In the genomic region with DNA sequence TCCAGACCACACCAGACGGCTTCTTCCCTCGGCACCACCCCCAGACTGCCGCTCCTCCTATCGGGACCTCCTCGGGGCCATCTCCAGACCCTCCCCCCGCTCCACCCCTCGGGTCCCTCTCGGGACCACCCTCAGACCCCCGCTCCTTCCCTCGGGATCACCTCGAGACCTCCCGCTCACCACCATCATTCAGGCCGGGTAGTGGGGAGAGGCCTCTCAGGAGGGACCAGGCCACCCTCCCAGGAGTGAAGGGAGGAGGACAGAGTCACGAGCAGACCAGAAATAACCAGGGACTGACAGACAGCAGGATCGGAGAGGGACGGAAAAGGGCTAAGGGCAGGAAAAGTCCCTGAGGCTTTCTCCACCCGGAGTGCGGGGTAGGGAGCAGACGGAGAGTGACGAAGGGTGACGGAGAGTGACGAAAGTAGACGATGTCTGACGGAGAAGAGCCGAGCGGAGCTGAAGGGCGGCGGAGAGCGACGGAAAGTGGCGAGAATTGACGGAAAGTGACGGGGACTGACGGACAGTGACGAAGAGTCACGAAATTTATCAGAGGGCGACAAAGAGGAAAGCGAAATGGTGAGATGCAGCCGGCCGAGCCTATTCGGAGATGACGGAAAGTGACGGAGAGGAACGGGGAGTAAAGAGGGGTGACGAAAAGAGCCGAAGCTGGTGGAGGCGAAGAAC, we compare ENCODE assay signal across 8 cellular contexts.
DNase-seq lines count a peak whose midpoint lies in the region; ATAC-seq, FAIRE-seq and TF ChIP-seq lines count a peak whose summit lies in the region.
"Not testable (repeated sequence)": the region's sequence is repeated elsewhere in the genome, so short reads cannot be mapped to it uniquely, and the experiment has no call there.

No MANE protein-coding gene starts in this region.

- peak; percentile 56 to 70 for DNase-seq in activated CD4-positive, alpha-beta T cell treated with anti-CD3 and anti-CD28 coated beads, Interleukin-2, amount 50 U/mL, for 48 hours
- DNase-seq in lung (ENCODE audit: low spot score) = not testable (repeated sequence)
- DNase-seq in stimulated activated naive CD8-positive, alpha-beta T cell treated with anti-CD3 and anti-CD28 coated beads, Interleukin-15, Interleukin-2, amounts not matched to agents 100 U/mL and 50 U/mL, for 24 hours = peak; percentile 59

- FAIRE-seq in colon (lab: Jason Lieb, UNC) = peak; percentile 74

- H3K27ac ChIP-seq in lung (ENCODE audit: low read depth in 1 of 2, low read length in 1 of 2) = not testable (repeated sequence)

- H3K36me3 ChIP-seq in lung (ENCODE audit: control insufficient read depth in 2 of 2, insufficient read depth in 2 of 2, low read length in 2 of 2) = not testable (repeated sequence)

- TF ChIP-seq CTCF in lung (IDR thresholded peaks at IDR 0.05; ENCODE audit: control extremely low read depth, extremely low read depth) = not testable (repeated sequence)

- 30 to 83% methylated on average over 10 to 14 of the region's 47 CpGs for WGBS in lung, 2 donors

- H3K9me3 ChIP-seq in lung (ENCODE audit: control insufficient read depth in 2 of 2, insufficient read depth in 1 of 2, low read length in 1 of 2) = not testable (repeated sequence)

- peak; percentile 76 for ATAC-seq in GM18505 (IDR thresholded peaks at IDR 0.05; ENCODE audit: unreplicated experiment)
- ATAC-seq in GM21381 (IDR thresholded peaks at IDR 0.05; ENCODE audit: unreplicated experiment) = peak; percentile 83
- ATAC-seq in HG02943 (IDR thresholded peaks at IDR 0.05; ENCODE audit: low read depth, unreplicated experiment) = peak; percentile 88
- peak; percentile 54 for ATAC-seq in HG03558 (IDR thresholded peaks at IDR 0.05; ENCODE audit: extremely low read depth, unreplicated experiment)
- peak; percentile 83 for ATAC-seq in lung (ENCODE audit: insufficient read depth, low FRiP score)
- ATAC-seq in stimulated activated naive CD8-positive, alpha-beta T cell treated with anti-CD3 and anti-CD28 coated beads, Interleukin-15, Interleukin-2, amounts not matched to agents 100 U/mL and 50 U/mL, for 24 hours = peak; percentile 90

- not testable (repeated sequence) for H3K27me3 ChIP-seq in lung (ENCODE audit: control insufficient read depth, insufficient read depth)

- not testable (repeated sequence) for H3K4me1 ChIP-seq in lung (ENCODE audit: control insufficient read depth in 2 of 2, insufficient read depth in 2 of 2, low read length in 2 of 2)

- TF ChIP-seq POLR2A in GM18505 (IDR thresholded peaks at IDR 0.05; ENCODE audit: borderline replicate concordance, extremely low read depth, insufficient read depth, insufficient read length) = not testable (repeated sequence)

- H3K4me3 ChIP-seq in lung = not testable (repeated sequence)
